9 cellular contexts compared by ENCODE assay signal in the genomic region with DNA sequence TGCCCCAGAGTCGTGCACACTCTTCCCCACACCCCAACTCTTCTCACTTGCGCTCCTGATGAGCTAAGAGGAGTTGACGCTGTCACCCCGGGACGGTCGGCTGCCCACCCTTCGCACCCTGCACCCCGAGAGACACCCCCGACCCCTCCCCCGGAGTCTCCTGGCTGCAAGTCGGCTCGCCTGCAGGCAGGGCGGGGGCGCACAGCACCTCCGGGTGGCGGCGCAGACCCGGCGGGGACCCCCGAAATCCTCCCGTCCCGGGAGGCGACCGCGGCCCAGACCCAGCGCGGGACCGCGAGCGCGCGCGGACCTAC. TPM values are rescaled to one million over a fixed set of nuclear protein-coding genes. Genes with fewer than 3 reads are reported as not detected.
A peak's percentile ranks its signal among the peaks of the same experiment; 100 is the strongest.
DNase-seq lines count a peak whose midpoint lies in the region; ATAC-seq and TF ChIP-seq lines count a peak whose summit lies in the region.
"Had no signal": no experiment of that assay in that cellular context is flagged by ENCODE, and none has a peak within 500 bp of the region (broad histone marks: within the 10 kb centered on the region; RNA-seq: fewer than 3 reads in every experiment).

No MANE protein-coding gene starts in this region.

- peaks cover 31% of the 10 kb centered on the region for H3K27me3 ChIP-seq in iPS-20b (ENCODE audit: insufficient read depth, low read length)
- no peaks in the 10 kb centered on the region for H3K27me3 ChIP-seq in smooth muscle cell (ENCODE audit: low read depth)

- CTCF ChIA-PET in HEK293 (lab: Yijun Ruan, JAX), result interaction anchor here (1.0 to 1.7 kb wide), 3 partner anchors 18 to 137 kb away, joined by 3 to 8 read pairs (median 5); a partner anchor contains a TSS

- peaks cover 5% of the 10 kb centered on the region for H4K20me1 ChIP-seq in smooth muscle cell (ENCODE audit: low read depth)

- H3K4me3 ChIP-seq in HEK293 (ENCODE audit: low read depth, low read length) (peak overlapping the region; percentile 35), iPS-20b (ENCODE audit: low read length) (peak overlapping the region; percentile 66; the same call in 1 of the 2 replicates), smooth muscle cell (peak overlapping the region; percentile 67)

- ATAC-seq in GM21528 (IDR thresholded peaks at IDR 0.05; ENCODE audit: low FRiP score, unreplicated experiment), result no peak

- H3K27ac ChIP-seq in HEK293 (ENCODE audit: extremely low read depth, low read depth, low read length) (no peak overlapping the region), iPS-20b (ENCODE audit: low read length) (no peak overlapping the region), smooth muscle cell (ENCODE audit: low read depth) (no peak overlapping the region)

- 6% methylated on average over 27 of the region's 33 CpGs for WGBS in smooth muscle cell (ENCODE audit: low lambda C conversion rate)

- H2AFZ ChIP-seq in smooth muscle cell (ENCODE audit: low read depth), result no peak overlapping the region

- H3K9me3 ChIP-seq in HEK293 (ENCODE audit: control insufficient read depth, insufficient read depth, low read depth, low read length) (no peaks in the 10 kb centered on the region), iPS-20b (ENCODE audit: insufficient read depth, low read depth, low read length) (no peaks in the 10 kb centered on the region), smooth muscle cell (replicated peaks; ENCODE audit: low read depth) (no peaks in the 10 kb centered on the region)

- H3K9ac ChIP-seq in iPS-20b (ENCODE audit: low read depth, low read length) (no peak overlapping the region), smooth muscle cell (ENCODE audit: low read depth) (peak overlapping the region; percentile 47)

- peak overlapping the region; percentile 97 for H3K4me2 ChIP-seq in smooth muscle cell

- H3K36me3 ChIP-seq in HEK293 (ENCODE audit: control insufficient read depth in 2 of 2, insufficient read depth in 1 of 2, low read length in 2 of 2), result no peaks in the 10 kb centered on the region
- H3K36me3 ChIP-seq in iPS-20b (ENCODE audit: insufficient read depth, low read depth, low read length), result no peaks in the 10 kb centered on the region
- H3K36me3 ChIP-seq in smooth muscle cell (ENCODE audit: low read depth), result no peaks in the 10 kb centered on the region

- peak; percentile 18 to 28 for DNase-seq in activated T-cell treated with anti-CD3 and anti-CD28 coated beads, Interleukin-2, amount 50 U/mL, for 48 hours
- DNase-seq in smooth muscle cell (lab: John Stamatoyannopoulos, UW; ENCODE audit: unreplicated experiment) (no peak), LoVo (ENCODE audit: low spot score) (no peak), GM10266 (ENCODE audit: extremely low spot score) (no peak)

- H3K79me2 ChIP-seq in smooth muscle cell (ENCODE audit: low read depth), result no peaks in the 10 kb centered on the region

- H3F3A ChIP-seq in smooth muscle cell (ENCODE audit: low read depth), result no peaks in the 10 kb centered on the region

- POLR2A ChIA-PET in HEK293 (lab: Yijun Ruan, JAX), result interaction anchor here (0.6 kb wide), 1 partner anchor 556 kb away, joined by 4 read pairs; no protein-coding TSS in a partner anchor

- H3K4me1 ChIP-seq in HEK293 (ENCODE audit: control insufficient read depth, insufficient read depth, low read length) (no peaks in the 10 kb centered on the region), iPS-20b (ENCODE audit: insufficient read depth, low read length) (no peaks in the 10 kb centered on the region), smooth muscle cell (ENCODE audit: low read depth) (no peaks in the 10 kb centered on the region)

- no peak for TF ChIP-seq CTCF in HEK293 (tag by site-specific recombination; IDR thresholded peaks at IDR 0.05)
- no peak for TF ChIP-seq CTCF in smooth muscle cell (IDR thresholded peaks at IDR 0.05; ENCODE audit: borderline replicate concordance, insufficient read depth, poor library complexity, severe bottlenecking)
- no peak for TF ChIP-seq CTCF in GM10266 (IDR thresholded peaks at IDR 0.05; ENCODE audit: control insufficient read depth, insufficient read depth, low read depth, missing control alignments)

TF ChIP-seq in HEK293, 187 proteins besides CTCF, POLR2A, EP300 and RAD21:
- TF ChIP-seq YY2 (tag by site-specific recombination; IDR thresholded peaks at IDR 0.05), result no peak
- TF ChIP-seq, protein P1, sequence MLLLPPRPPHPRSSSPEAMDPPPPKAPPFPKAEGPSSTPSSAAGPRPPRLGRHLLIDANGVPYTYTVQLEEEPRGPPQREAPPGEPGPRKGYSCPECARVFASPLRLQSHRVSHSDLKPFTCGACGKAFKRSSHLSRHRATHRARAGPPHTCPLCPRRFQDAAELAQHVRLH (tag by site-specific recombination; IDR thresholded peaks at IDR 0.05), result no peak
- no peak for TF ChIP-seq ZBTB7A (tag by site-specific recombination; IDR thresholded peaks at IDR 0.05; ENCODE audit: low read depth)
- no peak for TF ChIP-seq GLIS2 (tag by site-specific recombination; IDR thresholded peaks at IDR 0.05)
- no peak for TF ChIP-seq ZNF707 (tag by site-specific recombination; IDR thresholded peaks at IDR 0.05)
- TF ChIP-seq ZNF747 (tag by site-specific recombination; IDR thresholded peaks at IDR 0.05), result no peak
- TF ChIP-seq, protein P2, sequence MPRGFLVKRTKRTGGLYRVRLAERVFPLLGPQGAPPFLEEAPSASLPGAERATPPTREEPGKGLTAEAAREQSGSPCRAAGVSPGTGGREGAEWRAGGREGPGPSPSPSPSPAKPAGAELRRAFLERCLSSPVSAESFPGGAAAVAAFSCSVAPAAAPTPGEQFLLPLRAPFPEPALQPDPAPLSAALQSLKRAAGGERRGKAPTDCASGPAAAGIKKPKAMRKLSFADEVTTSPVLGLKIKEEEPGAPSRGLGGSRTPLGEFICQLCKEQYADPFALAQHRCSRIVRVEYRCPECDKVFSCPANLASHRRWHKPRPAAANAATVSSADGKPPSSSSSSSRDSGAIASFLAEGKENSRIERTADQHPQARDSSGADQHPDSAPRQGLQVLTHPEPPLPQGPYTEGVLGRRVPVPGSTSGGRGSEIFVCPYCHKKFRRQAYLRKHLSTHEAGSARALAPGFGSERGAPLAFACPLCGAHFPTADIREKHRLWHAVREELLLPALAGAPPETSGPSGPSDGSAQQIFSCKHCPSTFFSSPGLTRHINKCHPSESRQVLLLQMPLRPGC (tag by site-specific recombination; IDR thresholded peaks at IDR 0.05), result no peak
- no peak for TF ChIP-seq TRIM28 (IDR thresholded peaks at IDR 0.05; ENCODE audit: borderline replicate concordance, low read length)
- no peak for TF ChIP-seq ZNF426 (tag by site-specific recombination; IDR thresholded peaks at IDR 0.05)
- TF ChIP-seq, protein P3, sequence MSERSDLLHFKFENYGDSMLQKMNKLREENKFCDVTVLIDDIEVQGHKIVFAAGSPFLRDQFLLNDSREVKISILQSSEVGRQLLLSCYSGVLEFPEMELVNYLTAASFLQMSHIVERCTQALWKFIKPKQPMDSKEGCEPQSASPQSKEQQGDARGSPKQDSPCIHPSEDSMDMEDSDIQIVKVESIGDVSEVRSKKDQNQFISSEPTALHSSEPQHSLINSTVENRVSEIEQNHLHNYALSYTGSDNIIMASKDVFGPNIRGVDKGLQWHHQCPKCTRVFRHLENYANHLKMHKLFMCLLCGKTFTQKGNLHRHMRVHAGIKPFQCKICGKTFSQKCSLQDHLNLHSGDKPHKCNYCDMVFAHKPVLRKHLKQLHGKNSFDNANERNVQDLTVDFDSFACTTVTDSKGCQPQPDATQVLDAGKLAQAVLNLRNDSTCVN (tag by site-specific recombination; optimal IDR thresholded peaks at IDR 0.05), result no peak
- no peak for TF ChIP-seq GLI4 (tag by site-specific recombination; IDR thresholded peaks at IDR 0.05)
- no peak for TF ChIP-seq ZNF596 (tag by site-specific recombination; IDR thresholded peaks at IDR 0.05)
- no peak for TF ChIP-seq ZNF654 (tag by site-specific recombination; IDR thresholded peaks at IDR 0.05; ENCODE audit: low read depth)
- TF ChIP-seq, protein P4, sequence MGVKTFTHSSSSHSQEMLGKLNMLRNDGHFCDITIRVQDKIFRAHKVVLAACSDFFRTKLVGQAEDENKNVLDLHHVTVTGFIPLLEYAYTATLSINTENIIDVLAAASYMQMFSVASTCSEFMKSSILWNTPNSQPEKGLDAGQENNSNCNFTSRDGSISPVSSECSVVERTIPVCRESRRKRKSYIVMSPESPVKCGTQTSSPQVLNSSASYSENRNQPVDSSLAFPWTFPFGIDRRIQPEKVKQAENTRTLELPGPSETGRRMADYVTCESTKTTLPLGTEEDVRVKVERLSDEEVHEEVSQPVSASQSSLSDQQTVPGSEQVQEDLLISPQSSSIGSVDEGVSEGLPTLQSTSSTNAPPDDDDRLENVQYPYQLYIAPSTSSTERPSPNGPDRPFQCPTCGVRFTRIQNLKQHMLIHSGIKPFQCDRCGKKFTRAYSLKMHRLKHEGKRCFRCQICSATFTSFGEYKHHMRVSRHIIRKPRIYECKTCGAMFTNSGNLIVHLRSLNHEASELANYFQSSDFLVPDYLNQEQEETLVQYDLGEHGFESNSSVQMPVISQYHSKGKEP (tag by site-specific recombination; IDR thresholded peaks at IDR 0.05), result no peak
- no peak for TF ChIP-seq ZNF354C (tag by site-specific recombination; IDR thresholded peaks at IDR 0.05; ENCODE audit: borderline replicate concordance, low read depth)
- TF ChIP-seq ZNF777 (tag by site-specific recombination; IDR thresholded peaks at IDR 0.05; ENCODE audit: borderline replicate concordance), result no peak
- TF ChIP-seq, protein P5, sequence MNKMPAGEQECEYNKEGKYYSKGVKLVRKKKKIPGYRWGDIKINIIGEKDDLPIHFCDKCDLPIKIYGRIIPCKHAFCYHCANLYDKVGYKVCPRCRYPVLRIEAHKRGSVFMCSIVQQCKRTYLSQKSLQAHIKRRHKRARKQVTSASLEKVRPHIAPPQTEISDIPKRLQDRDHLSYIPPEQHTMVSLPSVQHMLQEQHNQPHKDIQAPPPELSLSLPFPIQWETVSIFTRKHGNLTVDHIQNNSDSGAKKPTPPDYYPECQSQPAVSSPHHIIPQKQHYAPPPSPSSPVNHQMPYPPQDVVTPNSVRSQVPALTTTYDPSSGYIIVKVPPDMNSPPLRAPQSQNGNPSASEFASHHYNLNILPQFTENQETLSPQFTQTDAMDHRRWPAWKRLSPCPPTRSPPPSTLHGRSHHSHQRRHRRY (tag by site-specific recombination; IDR thresholded peaks at IDR 0.05), result no peak
- no peak for TF ChIP-seq ZEB2 (tag by site-specific recombination; IDR thresholded peaks at IDR 0.05)
- no peak for TF ChIP-seq ZNF629 (tag by site-specific recombination; IDR thresholded peaks at IDR 0.05)

RNA-seq across cellular contexts. Expression of a gene that starts 0.4 kb away (rescaled TPM):
- total RNA-seq in smooth muscle cell, result 4.8 and 4.9 TPM in 2 replicates
- polyA plus RNA-seq in smooth muscle cell, result 9.8 and 11.6 TPM in 2 replicates
- total RNA-seq: activated CD8-positive, alpha-beta memory T cell treated with anti-CD3 and anti-CD28 coated beads for 36 hours; mononuclear cell had no signal

RNA-seq across cellular contexts. Expression of a gene that starts 25.7 kb away (rescaled TPM):
- 6.7 and 8.9 TPM in 2 replicates for total RNA-seq in smooth muscle cell
- 13.8 and 28.9 TPM in 2 replicates for polyA plus RNA-seq in smooth muscle cell

RNA-seq across cellular contexts. Expression of a gene that starts 33.2 kb away (rescaled TPM):
- 2.4 and 2.6 TPM in 2 replicates for total RNA-seq in smooth muscle cell
- 1.6 and 2.8 TPM in 2 replicates for polyA plus RNA-seq in smooth muscle cell
- total RNA-seq: activated CD8-positive, alpha-beta memory T cell treated with anti-CD3 and anti-CD28 coated beads for 36 hours had no signal

RNA-seq across cellular contexts. Expression of a gene that starts 50.4 kb away (rescaled TPM):
- total RNA-seq in smooth muscle cell, result 903 and 1,173 TPM in 2 replicates
- 6,048 and 7,176 TPM in 2 replicates for polyA plus RNA-seq in smooth muscle cell

Comparison
In these comparisons a context has a peak if more than half of its experiments do, and no peak if none do; other contexts are left out.
1. DNase-seq: peak in activated T-cell treated with anti-CD3 and anti-CD28 coated beads, Interleukin-2, amount 50 U/mL, for 48 hours (2 of 2); none in smooth muscle cell (single experiment), LoVo (single experiment) and GM10266 (single experiment).
2. Peak in every context shown above with its lines, with median percentiles within 50 percentile points of each other: H3K4me3 ChIP-seq.